ENCODE assay signal across 17 cellular contexts in the genomic region with DNA sequence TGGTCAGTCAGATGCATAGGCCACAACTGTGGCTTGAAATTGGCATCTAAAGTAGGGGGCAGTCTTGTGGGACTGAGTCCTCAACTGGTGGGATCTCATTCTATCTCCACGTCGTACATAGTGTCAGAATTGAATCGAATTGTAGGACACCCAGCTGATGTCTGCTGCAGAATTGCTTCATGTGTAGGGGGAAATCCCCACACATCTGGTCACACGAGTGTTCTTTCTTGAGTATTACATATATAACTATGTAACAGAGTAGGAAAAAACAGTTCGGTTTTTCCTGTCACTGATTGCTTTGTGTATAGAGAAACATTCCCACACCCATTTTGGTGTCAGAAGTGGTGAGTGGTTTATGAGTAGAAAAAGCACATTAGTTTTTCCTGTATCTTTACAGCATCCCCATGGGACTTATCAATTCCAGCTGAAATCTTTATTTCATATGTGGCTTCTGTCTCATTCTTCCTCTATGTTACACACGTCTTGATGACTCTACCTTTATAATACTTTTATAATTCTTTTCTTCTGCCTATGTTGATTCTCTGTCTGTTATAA.
"Had no signal": no experiment of that assay in that cellular context is flagged by ENCODE, and none has a peak within 500 bp of the region (broad histone marks: within the 10 kb centered on the region; RNA-seq: fewer than 3 reads in every experiment).

No MANE protein-coding gene starts in this region.

- H3K27ac Mint-ChIP-seq: activated CD4-positive, alpha-beta T cell treated with anti-CD3 and anti-CD28 coated beads, Interleukin-2, amount 10 ng/mL, durations not matched to agents 24 days and 14 days; activated T-helper 1 cell treated with anti-CD3 and anti-CD28 coated beads, Interleukin-12 subunit alpha, Interleukin-12 subunit beta, Interleukin-2, Interleukin-4 antibody, amounts not matched to agents 30 ng/mL and 10 ng/mL and 1 ng/mL, durations not matched to agents 14 hours and 24 hours and 36 hours; immature natural killer cell; naive B cell; neural progenitor cell; progenitor cell of endocrine pancreas; type B pancreatic cell had no signal

- H3K36me3 Mint-ChIP-seq: immature natural killer cell, naive B cell, neural progenitor cell, type B pancreatic cell had no signal

- H3K27me3 Mint-ChIP-seq: progenitor cell of endocrine pancreas had no signal

- H3K9me3 ChIP-seq: colonic mucosa, heart right ventricle, mucosa of descending colon, testis had no signal

- H3K4me3 Mint-ChIP-seq: activated CD4-positive, alpha-beta T cell treated with anti-CD3 and anti-CD28 coated beads, Interleukin-2, amount 10 ng/mL, durations not matched to agents 24 days and 14 days; activated T-helper 1 cell treated with anti-CD3 and anti-CD28 coated beads, Interleukin-12 subunit alpha, Interleukin-12 subunit beta, Interleukin-2, Interleukin-4 antibody, amounts not matched to agents 30 ng/mL and 10 ng/mL and 1 ng/mL, durations not matched to agents 14 hours and 24 hours and 36 hours; central memory CD8-positive, alpha-beta T cell; immature natural killer cell; naive B cell; neural progenitor cell; type B pancreatic cell had no signal

- DNase-seq: activated CD4-positive, alpha-beta T cell treated with anti-CD3 and anti-CD28 coated beads, Interleukin-2, amount 10 ng/mL, durations not matched to agents 24 days and 14 days; activated naive CD4-positive, alpha-beta T cell; aorta; brain microvascular endothelial cell; colonic mucosa; heart right ventricle; immature natural killer cell; kidney glomerular epithelial cell; mesenchymal stem cell; mucosa of descending colon; naive B cell; testis had no signal

- H3K9me3 Mint-ChIP-seq: activated CD4-positive, alpha-beta T cell treated with anti-CD3 and anti-CD28 coated beads, Interleukin-2, amount 10 ng/mL, durations not matched to agents 24 days and 14 days; activated T-helper 1 cell treated with anti-CD3 and anti-CD28 coated beads, Interleukin-12 subunit alpha, Interleukin-12 subunit beta, Interleukin-2, Interleukin-4 antibody, amounts not matched to agents 30 ng/mL and 10 ng/mL and 1 ng/mL, durations not matched to agents 14 hours and 24 hours and 36 hours; central memory CD8-positive, alpha-beta T cell; immature natural killer cell; neural progenitor cell; type B pancreatic cell had no signal

- H3K4me1 Mint-ChIP-seq: central memory CD8-positive, alpha-beta T cell; immature natural killer cell; naive B cell; neural progenitor cell had no signal

- ATAC-seq: heart right ventricle, mucosa of descending colon had no signal
